Comparison of ENCODE assay signal across 13 cellular contexts in the genomic region with DNA sequence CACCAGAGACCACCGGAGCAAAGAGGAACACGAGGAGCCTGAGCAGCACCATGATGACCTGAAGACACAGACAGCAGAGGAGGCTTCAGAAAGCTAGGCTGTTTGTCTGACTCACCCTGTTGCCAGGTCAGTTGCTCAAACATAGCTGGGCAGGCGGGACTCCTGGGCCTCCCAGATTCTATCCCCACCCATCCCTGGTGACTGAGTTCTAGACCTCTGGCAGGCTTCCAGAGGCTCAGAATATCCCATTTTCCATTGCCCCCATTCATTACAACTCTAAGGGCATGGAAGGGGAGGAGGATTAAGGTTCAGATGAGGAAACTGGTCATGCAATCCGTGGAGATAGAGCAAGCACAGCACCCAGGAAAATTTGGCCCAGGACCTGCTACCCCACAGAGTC. TPM values are rescaled to one million over a fixed set of nuclear protein-coding genes. Genes with fewer than 3 reads are reported as not detected.
DNase-seq lines count a peak whose midpoint lies in the region; FAIRE-seq and TF ChIP-seq lines count a peak whose summit lies in the region.
"Had no signal": no experiment of that assay in that cellular context is flagged by ENCODE, and none has a peak within 500 bp of the region (broad histone marks: within the 10 kb centered on the region; RNA-seq: fewer than 3 reads in every experiment).

A gene with protein sequence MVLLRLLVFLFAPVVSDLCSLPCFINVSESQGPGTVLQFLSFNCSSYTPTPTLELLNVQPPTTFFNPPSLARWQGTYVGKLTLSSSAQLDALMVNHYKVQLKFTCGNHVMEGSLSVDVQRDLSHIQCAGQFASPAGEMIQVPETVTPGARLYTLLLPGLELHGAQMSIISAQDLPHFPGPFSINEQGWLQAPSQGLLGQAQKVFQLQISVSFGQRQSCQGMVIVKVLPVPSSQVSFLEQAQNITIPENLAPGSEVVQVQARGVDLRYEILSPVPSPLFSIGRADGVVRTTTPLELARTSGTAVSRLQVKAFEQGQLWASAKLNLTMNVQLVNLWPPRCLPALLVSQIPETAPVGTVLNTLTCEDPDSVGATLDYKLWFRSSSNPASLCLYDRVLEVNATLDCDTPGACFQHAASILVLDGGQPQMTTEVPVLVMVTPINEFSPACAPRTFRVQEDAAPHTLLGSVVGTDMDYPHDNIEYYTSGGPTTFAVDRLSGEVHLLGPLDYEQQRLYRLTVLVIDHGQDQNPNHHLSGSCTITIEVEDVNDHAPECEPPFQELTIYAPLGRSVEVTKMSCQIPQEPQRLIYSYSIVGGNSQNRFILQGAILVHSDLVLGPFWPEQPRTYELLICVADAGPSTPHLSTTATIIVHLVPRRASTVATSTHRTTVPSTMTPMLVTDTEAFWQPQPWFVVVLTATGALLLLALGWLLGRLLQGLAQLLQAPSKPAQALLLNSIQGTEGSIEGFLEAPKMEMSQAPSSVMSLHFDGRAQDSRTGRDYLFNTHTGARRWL (minus strand): TSS at position 113 of the 400 bp plus-strand sequence. CDS start 61 bp downstream, at position 52.

- H3K4me1 ChIP-seq in kidney (ENCODE audit: control insufficient read depth in 1 of 2, insufficient read depth in 1 of 2, low read depth in 1 of 2, low read length in 2 of 2) (peaks cover 0 to 14% of the 10 kb centered on the region in 2 donors), SJCRH30 (0 out of 2 replicates have a peak, but pooled peaks cover 4% of the 10 kb centered on the region)

- H3K27ac ChIP-seq in kidney (ENCODE audit: low read depth in 2 of 2, low read length in 2 of 2) (no peak within 1 kb of the TSS), SJCRH30 (no peak within 1 kb of the TSS)
- H3K27ac ChIP-seq: heart right ventricle, KMS-11 had no signal

- DNase-seq in AG09319 (ENCODE audit: extremely low read depth, low read depth) = peak; percentile 47
- peak; percentile 76 for DNase-seq in HTR-8/SVneo (ENCODE audit: insufficient read length, low spot score)
- DNase-seq in astrocyte of the spinal cord (ENCODE audit: low read depth, low spot score) = peak; percentile 45
- DNase-seq in kidney tubule cell (ENCODE audit: low spot score) = peak; percentile 91
- DNase-seq in activated CD8-positive, alpha-beta memory T cell treated with anti-CD3 and anti-CD28 coated beads, Interleukin-2, amount 50 U/mL, for 48 hours = no peak
- DNase-seq in kidney = no peak
- no peak for DNase-seq in NCI-H446 treated with DMSO at 0.1 percent for 48 hours (lab: John Stamatoyannopoulos, UW)
- DNase-seq in SJCRH30 = no peak
- DNase-seq: central memory CD4-positive, alpha-beta T cell; heart right ventricle; NCI-H526; T-cell had no signal

- TF ChIP-seq CTCF in AG09319 (IDR thresholded peaks at IDR 0.05; ENCODE audit: low read depth, low read length) = no peak
- no peak for TF ChIP-seq CTCF in astrocyte of the spinal cord (IDR thresholded peaks at IDR 0.05; ENCODE audit: low read depth, low read length)
- TF ChIP-seq CTCF in kidney (IDR thresholded peaks at IDR 0.05; ENCODE audit: borderline replicate concordance, extremely low read depth, insufficient read depth) = no peak

- FAIRE-seq in HTR-8/SVneo (lab: Jason Lieb, UNC) (peak; percentile 54), kidney (lab: Jason Lieb, UNC) (no peak)

- in situ Hi-C loops in astrocyte of the spinal cord (cut with HindIII; ENCODE audit: low sequenced_read_pairs) = no loop called here

- H3K36me3 ChIP-seq in kidney (ENCODE audit: control insufficient read depth in 1 of 2, insufficient read depth in 2 of 2, low read length in 2 of 2) (no peaks in the 10 kb centered on the region), SJCRH30 (no peaks in the 10 kb centered on the region)

- H3K9me3 ChIP-seq in kidney (ENCODE audit: control insufficient read depth in 1 of 2, low read length in 2 of 2) (no peaks in the 10 kb centered on the region), SJCRH30 (replicated peaks) (no peaks in the 10 kb centered on the region)
- H3K9me3 ChIP-seq: heart right ventricle had no signal

- no peak within 1 kb of the TSS for H3K4me3 ChIP-seq in astrocyte of the spinal cord (ENCODE audit: low read depth, low read length)
- H3K4me3 ChIP-seq in kidney (ENCODE audit: low read length in 2 of 2) = no peak within 1 kb of the TSS
- no peak within 1 kb of the TSS for H3K4me3 ChIP-seq in SJCRH30
- H3K4me3 ChIP-seq: heart right ventricle had no signal

- H3K9ac ChIP-seq in kidney (ENCODE audit: low read length in 2 of 2) = no peak within 1 kb of the TSS
- H3K9ac ChIP-seq: KMS-11 had no signal

- intact Hi-C loops in kidney (cut with DNase I) = no loop called here

- no peaks in the 10 kb centered on the region for H3K27me3 ChIP-seq in SJCRH30
- H3K27me3 ChIP-seq: heart right ventricle had no signal

RNA-seq across cellular contexts. Expression of the gene that starts here (rescaled TPM):
- total RNA-seq in kidney = 0.54 TPM
- not detected for polyA plus RNA-seq in kidney (ENCODE audit: insufficient read depth, low read depth, low replicate concordance)
- not detected in 2 replicates for total RNA-seq in SJCRH30 (2014; rRNA removed; shearing (Covaris generic))
- total RNA-seq: heart right ventricle had no signal

Comparison
In these comparisons a context has a peak if more than half of its experiments do, and no peak if none do; other contexts are left out.
1. DNase-seq: peak in AG09319 (single experiment), HTR-8/SVneo (single experiment), astrocyte of the spinal cord (single experiment) and kidney tubule cell (single experiment); none in activated CD8-positive, alpha-beta memory T cell treated with anti-CD3 and anti-CD28 coated beads, Interleukin-2, amount 50 U/mL, for 48 hours (single experiment), kidney (single experiment), NCI-H446 treated with DMSO at 0.1 percent for 48 hours (single experiment) and SJCRH30 (0 of 2).